Comparison of ENCODE assay signal across 8 cellular contexts in genomic region chr18:11937874-11938478, GRCh38. TPM values are rescaled to one million over a fixed set of nuclear protein-coding genes. Genes with fewer than 3 reads are reported as not detected.
DNase-seq lines count a peak whose midpoint lies in the region; ATAC-seq, FAIRE-seq and TF ChIP-seq lines count a peak whose summit lies in the region.

No MANE protein-coding gene starts in this region.

- BruUV-seq in mammary epithelial cell (replicated peaks; lab: Mats Ljungman, UMichigan): no TSS peak

- in situ Hi-C loops in mammary epithelial cell (cut with MboI; ENCODE audit: low sequenced_read_pairs in 2 of 2): loop anchor here (5.0 to 10.0 kb wide), 4 partner anchors 44 to 104 kb away; partner anchors contain the start of gene IMPA2 (in 1 of the 2)

- TF ChIP-seq CTCF in CD14-positive monocyte (IDR thresholded peaks at IDR 0.05): peak; percentile 93
- peak; percentile 34 for TF ChIP-seq CTCF in activated B cell treated with CpG ODN at 0.5 μM for 24 hours (IDR thresholded peaks at IDR 0.05)
- TF ChIP-seq CTCF in mammary epithelial cell (conservative IDR thresholded peaks at IDR 0.05 in 1 of 2, IDR thresholded peaks at IDR 0.05 in 1 of 2; ENCODE audit: extremely low read depth in 1 of 2, insufficient read depth in 1 of 2, low read depth in 1 of 2, low read length in 2 of 2): peak; percentile 70 to 83
- peak; percentile 63 to 83 (median 70) for TF ChIP-seq CTCF in keratinocyte (optimal IDR thresholded peaks at IDR 0.05 in 1 of 3, IDR thresholded peaks at IDR 0.05 in 1 of 3, conservative IDR thresholded peaks at IDR 0.05 in 1 of 3; ENCODE audit: extremely low read depth in 1 of 3, insufficient read depth in 2 of 3, low read length in 3 of 3)

- H3K9ac ChIP-seq in mammary epithelial cell (ENCODE audit: insufficient read depth, low read length) (no peak overlapping the region), keratinocyte (ENCODE audit: control insufficient read depth, extremely low read depth, insufficient read depth, low read length) (no peak overlapping the region)

- CTCF ChIA-PET in activated B cell treated with CpG ODN at 0.5 μM for 24 hours (lab: Charles Lee): interaction anchor here (0.7 to 7.4 kb wide), 24 partner anchors 11 to 309 kb away, joined by 3 to 236 read pairs (median 4); partner anchors contain the start of genes CHMP1B and IMPA2
- CTCF ChIA-PET in mammary epithelial cell (lab: Charles Lee; ENCODE audit: low non-redundant PET): interaction anchor here (0.6 to 2.3 kb wide), 5 partner anchors 44 to 102 kb away, joined by 3 to 40 read pairs (median 9); no protein-coding TSS in a partner anchor

- H3K9me1 ChIP-seq in keratinocyte (ENCODE audit: control insufficient read depth, extremely low read depth, insufficient read depth, low read length): no peaks in the 10 kb centered on the region

- POLR2A ChIA-PET in activated B cell treated with CpG ODN at 0.5 μM for 24 hours (lab: Charles Lee): interaction anchor here (0.6 to 2.6 kb wide), 6 partner anchors 9 to 101 kb away, joined by 3 to 10 read pairs (median 3); partner anchors contain the start of gene IMPA2

- H3K27me3 Mint-ChIP-seq in CD14-positive monocyte (ENCODE audit: low read depth in 3 of 3) (peaks cover 2 to 5% (median 2%) of the 10 kb centered on the region in 3 donors), activated B cell treated with CpG ODN at 0.5 μM for 24 hours (no peaks in the 10 kb centered on the region)

- H3K9me3 Mint-ChIP-seq in CD14-positive monocyte (no peaks in the 10 kb centered on the region), activated B cell treated with CpG ODN at 0.5 μM for 24 hours (no peaks in the 10 kb centered on the region)

- no peak overlapping the region for H3K4me3 Mint-ChIP-seq in CD14-positive monocyte
- H3K4me3 Mint-ChIP-seq in activated B cell treated with CpG ODN at 0.5 μM for 24 hours: no peak overlapping the region

- 0% methylated on average over 4 of the region's 4 CpGs for WGBS in mammary epithelial cell (ENCODE audit: low coverage, missing lambda C conversion rate)

- H3K27ac ChIP-seq in mammary epithelial cell (ENCODE audit: insufficient read depth, low read depth, low read length) (no peak overlapping the region), keratinocyte (ENCODE audit: control insufficient read depth, insufficient read depth, low read length) (no peak overlapping the region)

- H3K4me2 ChIP-seq in mammary epithelial cell (ENCODE audit: insufficient read depth, low read depth, low read length) (no peak overlapping the region), keratinocyte (ENCODE audit: control insufficient read depth, extremely low read depth, insufficient read depth, low read depth, low read length) (no peak overlapping the region)

- no peaks in the 10 kb centered on the region for H3K36me3 Mint-ChIP-seq in CD14-positive monocyte
- H3K36me3 Mint-ChIP-seq in activated B cell treated with CpG ODN at 0.5 μM for 24 hours (ENCODE audit: low read depth): no peaks in the 10 kb centered on the region

- no peaks in the 10 kb centered on the region for H3K4me1 ChIP-seq in mammary epithelial cell (ENCODE audit: insufficient read depth, low read length)
- no peaks in the 10 kb centered on the region for H3K4me1 ChIP-seq in keratinocyte (ENCODE audit: control insufficient read depth, extremely low read depth, insufficient read depth, low read length)

- H3K9me3 ChIP-seq in mammary epithelial cell (replicated peaks; ENCODE audit: insufficient read depth, low read length) (no peaks in the 10 kb centered on the region), keratinocyte (ENCODE audit: control insufficient read depth, low read depth, low read length) (no peaks in the 10 kb centered on the region)

- no peaks in the 10 kb centered on the region for H3K36me3 ChIP-seq in H7 (replicated peaks; ENCODE audit: control insufficient read depth, insufficient read depth, low read length)
- no peaks in the 10 kb centered on the region for H3K36me3 ChIP-seq in mammary epithelial cell (ENCODE audit: insufficient read depth, low read length)
- H3K36me3 ChIP-seq in keratinocyte (ENCODE audit: control insufficient read depth in 2 of 2, extremely low read depth in 1 of 2, insufficient read depth in 2 of 2, low read length in 2 of 2): no peaks in the 10 kb centered on the region

- peak; percentile 62 for ATAC-seq in activated B cell treated with CpG ODN at 0.5 μM for 24 hours (ENCODE audit: low read depth)

- H3K79me2 ChIP-seq in mammary epithelial cell (ENCODE audit: insufficient read depth, low read length): no peaks in the 10 kb centered on the region
- H3K79me2 ChIP-seq in keratinocyte (ENCODE audit: control insufficient read depth, insufficient read depth, low read length): no peaks in the 10 kb centered on the region

- H3K27me3 ChIP-seq in H7 (ENCODE audit: control insufficient read depth, insufficient read depth, low read length) (no peaks in the 10 kb centered on the region), mammary epithelial cell (ENCODE audit: insufficient read depth, low read length) (no peaks in the 10 kb centered on the region), keratinocyte (ENCODE audit: control insufficient read depth, extremely low read depth, insufficient read depth, low read length) (no peaks in the 10 kb centered on the region)

- H2AFZ ChIP-seq in mammary epithelial cell (ENCODE audit: low read depth, low read length) (no peak overlapping the region), keratinocyte (ENCODE audit: control insufficient read depth, low read length) (no peak overlapping the region)

- no peak overlapping the region for H3K27ac Mint-ChIP-seq in CD14-positive monocyte
- no peak overlapping the region for H3K27ac Mint-ChIP-seq in activated B cell treated with CpG ODN at 0.5 μM for 24 hours

- FAIRE-seq in keratinocyte (lab: Jason Lieb, UNC): peak; percentile 68

- no peak overlapping the region for H3K4me3 ChIP-seq in H7 (ENCODE audit: insufficient read depth, low read depth, low read length)
- H3K4me3 ChIP-seq in mammary epithelial cell (replicated peaks in 1 of 3; ENCODE audit: insufficient read depth in 1 of 3, low read depth in 2 of 3, low read length in 3 of 3): no peak overlapping the region
- no peak overlapping the region for H3K4me3 ChIP-seq in keratinocyte (ENCODE audit: control insufficient read depth in 2 of 3, extremely low read depth in 1 of 3, insufficient read depth in 2 of 3, low read depth in 1 of 3, low read length in 3 of 3)

- dilution Hi-C loops in mammary epithelial cell (cut with HindIII; ENCODE audit: low sequenced_read_pairs): loop anchor here (5.0 kb wide), 1 partner anchor 59 kb away; no protein-coding TSS in a partner anchor
- dilution Hi-C loops in keratinocyte (cut with MboI; ENCODE audit: extremely low pct_ligation_motif_present, low sequenced_read_pairs): no loop called here

- H4K20me1 ChIP-seq in mammary epithelial cell (ENCODE audit: insufficient read depth, low read length) (no peaks in the 10 kb centered on the region), keratinocyte (ENCODE audit: control insufficient read depth, extremely low read depth, insufficient read depth, low read length) (no peaks in the 10 kb centered on the region)

- DNase-seq in CD14-positive monocyte (ENCODE audit: low spot score) (peak; percentile 58), H7 (peak; percentile 82), NCI-H2227 treated with DMSO at 0.1 percent for 48 hours (lab: John Stamatoyannopoulos, UW) (peak; percentile 65), activated B cell treated with CpG ODN at 0.5 μM for 24 hours (peak; percentile 47), mammary epithelial cell (peak; percentile 47), keratinocyte (ENCODE audit: low read depth, low spot score) (no peak), NCI-H1048 (lab: John Stamatoyannopoulos, UW) (no peak)
- peak; percentile 74 to 77 for DNase-seq in stimulated activated CD4-positive, alpha-beta T cell treated with anti-CD3 and anti-CD28 coated beads, Interleukin-1b, Interleukin-23, amount 100 ng/mL, for 4 hours (ENCODE audit: low read depth in 2 of 2)

- H3K4me1 Mint-ChIP-seq in CD14-positive monocyte: peaks cover 19% of the 10 kb centered on the region
- no peaks in the 10 kb centered on the region for H3K4me1 Mint-ChIP-seq in activated B cell treated with CpG ODN at 0.5 μM for 24 hours

- intact Hi-C loops in CD14-positive monocyte (cut with micrococcal nuclease) (loop anchor here (2.0 kb wide), 2 partner anchors 55 to 57 kb away; no protein-coding TSS in a partner anchor), activated B cell treated with CpG ODN at 0.5 μM for 24 hours (cut with micrococcal nuclease) (loop anchor here (1.0 to 5.0 kb wide), 5 partner anchors 57 to 281 kb away; no protein-coding TSS in a partner anchor), mammary epithelial cell (cut with micrococcal nuclease) (loop anchor here (1.0 to 10.0 kb wide), 5 partner anchors 57 to 299 kb away; no protein-coding TSS in a partner anchor)

RNA-seq across cellular contexts. Expression of gene MPPE1, which starts 29.9 kb away (rescaled TPM):
- polyA plus RNA-seq in CD14-positive monocyte (10 to 100 TPM; 53.4 to 92.3 TPM), mammary epithelial cell (10.2 TPM), keratinocyte (14.4 to 25.0 TPM (median 21.0 TPM) in 3 replicates)
- 11.4 and 15.4 TPM in 2 replicates for total RNA-seq in H7 (2014; rRNA removed; shearing (Covaris generic))
- total RNA-seq in activated B cell treated with CpG ODN at 0.5 μM for 24 hours (39.0 and 52.9 TPM in 2 replicates), mammary epithelial cell (10 to 100 TPM; 27.2 to 33.6 TPM)
- polyA minus RNA-seq in mammary epithelial cell (29.1 TPM), keratinocyte (8.7 to 15.7 TPM (median 15.1 TPM) in 3 replicates)
- 34.4 TPM for polyA plus RNA-seq in keratinocyte (2011; ENCODE audit: low read depth)
- 11.2 and 12.1 TPM in 2 replicates for polyA plus RNA-seq in keratinocyte (2011; cell fraction: cytosol; rRNA removed)
- 37.7 and 41.5 TPM in 2 replicates for polyA plus RNA-seq in keratinocyte (2011; cell fraction: nucleus; rRNA removed)
- polyA plus RNA-seq in keratinocyte (2012; ENCODE audit: low replicate concordance): 23.3 and 39.4 TPM in 2 replicates
- polyA minus RNA-seq in keratinocyte (2011; cell fraction: cytosol; rRNA and poly(A)+ RNA removed): 10.9 TPM
- 17.3 and 35.8 TPM in 2 replicates for polyA minus RNA-seq in keratinocyte (2011; cell fraction: nucleus; rRNA and poly(A)+ RNA removed)

RNA-seq across cellular contexts. Expression of gene IMPA2, which starts 43.3 kb away (rescaled TPM):
- polyA plus RNA-seq in CD14-positive monocyte (100 to 1,000 TPM; 145 to 186 TPM), mammary epithelial cell (23.9 TPM), keratinocyte (9.9 to 18.7 TPM (median 17.6 TPM) in 3 replicates)
- total RNA-seq in H7 (2014; rRNA removed; shearing (Covaris generic)): 161 and 210 TPM in 2 replicates
- total RNA-seq in activated B cell treated with CpG ODN at 0.5 μM for 24 hours (5.8 and 7.5 TPM in 2 replicates), mammary epithelial cell (10 to 100 TPM; 16.5 to 41.8 TPM)
- polyA minus RNA-seq in mammary epithelial cell (33.9 TPM), keratinocyte (12.0 to 15.1 TPM (median 12.1 TPM) in 3 replicates)
- 66.4 TPM for polyA plus RNA-seq in keratinocyte (2011; ENCODE audit: low read depth)
- polyA plus RNA-seq in keratinocyte (2011; cell fraction: cytosol; rRNA removed): 11.2 and 14.0 TPM in 2 replicates
- polyA plus RNA-seq in keratinocyte (2011; cell fraction: nucleus; rRNA removed): 11.4 TPM in 2 replicates
- 11.0 and 143 TPM in 2 replicates for polyA plus RNA-seq in keratinocyte (2012; ENCODE audit: low replicate concordance)
- 12.5 TPM for polyA minus RNA-seq in keratinocyte (2011; cell fraction: cytosol; rRNA and poly(A)+ RNA removed)
- 4.2 and 4.6 TPM in 2 replicates for polyA minus RNA-seq in keratinocyte (2011; cell fraction: nucleus; rRNA and poly(A)+ RNA removed)

Comparison
In these comparisons a context has a peak if more than half of its experiments do, and no peak if none do; other contexts are left out.
1. DNase-seq: peak in CD14-positive monocyte (single experiment), H7 (single experiment), NCI-H2227 treated with DMSO at 0.1 percent for 48 hours (single experiment), activated B cell treated with CpG ODN at 0.5 μM for 24 hours (single experiment), mammary epithelial cell (single experiment) and stimulated activated CD4-positive, alpha-beta T cell treated with anti-CD3 and anti-CD28 coated beads, Interleukin-1b, Interleukin-23, amount 100 ng/mL, for 4 hours (2 of 2); none in keratinocyte (single experiment) and NCI-H1048 (single experiment).
2. CTCF ChIP-seq: peak in every context shown above with its lines; median percentile 93 in CD14-positive monocyte; 76 in mammary epithelial cell; 70 in keratinocyte; 34 in activated B cell treated with CpG ODN at 0.5 μM for 24 hours.